In genomic region chr10:112115781-112116385, GRCh38 we compare ENCODE assay signal across 8 cellular contexts.
DNase-seq lines count a peak whose midpoint lies in the region; ATAC-seq and TF ChIP-seq lines count a peak whose summit lies in the region.

No MANE protein-coding gene starts in this region.

- H3K36me3 Mint-ChIP-seq in Calu3 (ENCODE audit: insufficient read depth, unreplicated experiment), result no peaks in the 10 kb centered on the region

- CTCF ChIA-PET in Calu3 (lab: Charles Lee), result interaction anchor here (1.1 kb wide), 1 partner anchor 319 kb away, joined by 3 read pairs; no protein-coding TSS in a partner anchor
- CTCF ChIA-PET in RWPE1 (lab: Yijun Ruan, JAX), result interaction anchor here (0.6 to 1.4 kb wide), 11 partner anchors 12 to 1235 kb away, joined by 3 to 6 read pairs (median 3); no protein-coding TSS in a partner anchor

- no peaks in the 10 kb centered on the region for H3K4me1 Mint-ChIP-seq in Calu3 (ENCODE audit: low read depth, unreplicated experiment)

- ATAC-seq in HG03432 (IDR thresholded peaks at IDR 0.05; ENCODE audit: unreplicated experiment), result peak; percentile 84
- peak; percentile 49 for ATAC-seq in stimulated activated naive CD8-positive, alpha-beta T cell treated with anti-CD3 and anti-CD28 coated beads, Interleukin-15, Interleukin-2, amounts not matched to agents 100 U/mL and 50 U/mL, for 24 hours

- no peaks in the 10 kb centered on the region for H3K9me3 Mint-ChIP-seq in Calu3 (ENCODE audit: low read depth, unreplicated experiment)

- no TSS peak for BruUV-seq in Calu3 (replicated peaks; lab: Mats Ljungman, UMichigan)

- H3K27ac ChIP-seq in RWPE1, result no peak overlapping the region

- DNase-seq in Calu3 (peak; percentile 54), GM19238 (ENCODE audit: insufficient read length, low spot score) (peak; percentile 44), RWPE1 (ENCODE audit: low spot score) (peak; percentile 63), amniotic stem cell (lab: John Stamatoyannopoulos, UW) (peak; percentile 1), left kidney (ENCODE audit: low read depth, low spot score) (peak; percentile 65), NCI-H226 (no peak)
- peak; percentile 53 for DNase-seq in stimulated activated naive CD8-positive, alpha-beta T cell treated with anti-CD3 and anti-CD28 coated beads, Interleukin-15, Interleukin-2, amounts not matched to agents 100 U/mL and 50 U/mL, for 24 hours

- intact Hi-C loops in Calu3 (cut with micrococcal nuclease; ENCODE audit: unreplicated experiment), result loop anchor here (10.0 kb wide), 1 partner anchor 199 kb away; no protein-coding TSS in a partner anchor

- POLR2A ChIA-PET in RWPE1 (lab: Yijun Ruan, JAX; ENCODE audit: low non-redundant PET), result no interaction called here

- no peak overlapping the region for H3K4me3 Mint-ChIP-seq in Calu3 (ENCODE audit: low read depth, unreplicated experiment)

- peaks cover 60% of the 10 kb centered on the region for H3K27me3 Mint-ChIP-seq in Calu3 (ENCODE audit: unreplicated experiment)

- H3K27ac Mint-ChIP-seq in Calu3 (ENCODE audit: unreplicated experiment), result no peak overlapping the region

- TF ChIP-seq CTCF in Calu3 (IDR thresholded peaks at IDR 0.05; ENCODE audit: unreplicated experiment) (peak; percentile 68), RWPE1 (conservative IDR thresholded peaks at IDR 0.05; ENCODE audit: low read depth) (peak; percentile 59)
